33 cellular contexts compared by ENCODE assay signal in the genomic region with DNA sequence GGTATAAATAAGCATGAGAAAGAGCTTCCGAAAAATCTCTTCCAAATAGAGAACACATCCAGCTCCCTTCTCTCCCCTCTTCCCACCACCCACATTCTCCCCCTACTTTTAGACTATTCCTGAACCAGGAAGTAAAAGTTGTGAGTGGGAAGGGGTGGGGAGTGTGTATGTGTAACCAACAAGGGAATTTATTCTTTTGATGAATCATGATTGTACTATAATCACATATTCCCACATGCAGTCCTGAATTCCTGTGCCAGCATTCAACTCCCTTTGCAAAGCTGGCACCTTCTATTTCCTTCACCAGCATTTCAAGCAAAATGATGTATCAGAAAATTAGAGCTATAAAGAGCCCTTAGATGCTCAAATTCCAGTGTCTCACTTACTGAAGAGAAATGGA.
DNase-seq lines count a peak whose midpoint lies in the region; ATAC-seq and TF ChIP-seq lines count a peak whose summit lies in the region.
"Had no signal": no experiment of that assay in that cellular context is flagged by ENCODE, and none has a peak within 500 bp of the region (broad histone marks: within the 10 kb centered on the region; RNA-seq: fewer than 3 reads in every experiment).

No MANE protein-coding gene starts in this region.

- peaks cover 5% of the 10 kb centered on the region; the same call in 1 of the 2 replicates for H3K4me1 Mint-ChIP-seq in HFFc6 (ENCODE audit: low read depth)
- H3K4me1 Mint-ChIP-seq: CD14-positive monocyte; natural killer cell; stimulated activated effector memory CD8-positive, alpha-beta T cell treated with anti-CD3 and anti-CD28 coated beads, Interleukin-12 subunit alpha, Interleukin-12 subunit beta, amount 100 ng/mL, for 72 hours had no signal

- H3K27ac ChIP-seq in A673 (ENCODE audit: low read depth, low read length, poor library complexity, severe bottlenecking) = no peak overlapping the region
- no peak overlapping the region for H3K27ac ChIP-seq in adrenal gland
- no peak overlapping the region for H3K27ac ChIP-seq in ascending aorta
- H3K27ac ChIP-seq: 22Rv1, dorsolateral prefrontal cortex, esophagus squamous epithelium, heart right ventricle, SJCRH30, VCaP had no signal

- H3K36me3 ChIP-seq in A673 (ENCODE audit: insufficient read depth, low read length, poor library complexity, severe bottlenecking) (no peaks in the 10 kb centered on the region), adrenal gland (replicated peaks in 1 of 2) (no peaks in the 10 kb centered on the region), ascending aorta (no peaks in the 10 kb centered on the region)
- H3K36me3 ChIP-seq: esophagus squamous epithelium, heart right ventricle, SJCRH30 had no signal

- H3K4me1 ChIP-seq in A673 (ENCODE audit: insufficient read depth, low read length, poor library complexity, severe bottlenecking) (peaks cover 8% of the 10 kb centered on the region), adrenal gland (replicated peaks in 1 of 2) (no peaks in the 10 kb centered on the region), ascending aorta (no peaks in the 10 kb centered on the region)
- H3K4me1 ChIP-seq: esophagus squamous epithelium, heart right ventricle, SJCRH30 had no signal

- intact Hi-C loops in A673 (cut with micrococcal nuclease; ENCODE audit: unreplicated experiment) (no loop called here), adrenal gland (cut with DNase I) (no loop called here), ascending aorta (cut with DNase I) (no loop called here)

- no peak overlapping the region for H3K4me3 Mint-ChIP-seq in HFFc6
- H3K4me3 Mint-ChIP-seq: CD14-positive monocyte; natural killer cell; stimulated activated effector memory CD8-positive, alpha-beta T cell treated with anti-CD3 and anti-CD28 coated beads, Interleukin-12 subunit alpha, Interleukin-12 subunit beta, amount 100 ng/mL, for 72 hours had no signal

- DNase-seq in A673 (ENCODE audit: low spot score) = peak; percentile 49
- no peak for DNase-seq in HFFc6
- peak; percentile 16 for DNase-seq in astrocyte of the hippocampus (ENCODE audit: low read depth, low spot score)
- peak; percentile 38 for DNase-seq in kidney tubule cell (ENCODE audit: low spot score)
- no peak for DNase-seq in adrenal gland
- DNase-seq in DMS79 treated with DMSO at 0.1 percent for 48 hours (lab: John Stamatoyannopoulos, UW) = no peak
- DNase-seq in ascending aorta (ENCODE audit: low spot score in 2 of 2) = no peak
- DNase-seq: activated CD4-positive, alpha-beta T cell treated with anti-CD3 and anti-CD28 coated beads for 48 hours; activated CD8-positive, alpha-beta memory T cell treated with anti-CD3 and anti-CD28 coated beads for 24 hours; aorta; DMS79; esophagus squamous epithelium; foreskin melanocyte; heart right ventricle; left cardiac atrium; MM.1S; natural killer cell; NCI-H1105 treated with DMSO at 0.1 percent for 48 hours; NCI-H2029; NCI-H510A treated with DMSO at 0.1 percent for 48 hours; RPMI8226; SJCRH30; T1000; trophoblast cell had no signal

- TF ChIP-seq CTCF in A673 (conservative IDR thresholded peaks at IDR 0.05; ENCODE audit: low read depth, low read length) (no peak), HFFc6 (IDR thresholded peaks at IDR 0.05) (no peak), adrenal gland (IDR thresholded peaks at IDR 0.05) (no peak), ascending aorta (IDR thresholded peaks at IDR 0.05) (no peak)

- no peaks in the 10 kb centered on the region for H3K27me3 Mint-ChIP-seq in HFFc6 (ENCODE audit: insufficient read depth)

- CTCF ChIA-PET in A673 (lab: Charles Lee) = no interaction called here

- ATAC-seq in GM19397 (IDR thresholded peaks at IDR 0.05; ENCODE audit: unreplicated experiment) = no peak
- ATAC-seq: activated naive CD4-positive, alpha-beta T cell treated with anti-CD3 and anti-CD28 coated beads, Interleukin-2, amount 50 U/mL, for 72 hours; heart right ventricle; K562; left cardiac atrium; natural killer cell; stimulated activated effector memory CD8-positive, alpha-beta T cell treated with anti-CD3 and anti-CD28 coated beads, Interleukin-12 subunit alpha, Interleukin-12 subunit beta, amount 100 ng/mL, for 72 hours had no signal

- no peaks in the 10 kb centered on the region for H3K36me3 Mint-ChIP-seq in HFFc6 (ENCODE audit: low read depth)
- H3K36me3 Mint-ChIP-seq: activated naive CD4-positive, alpha-beta T cell treated with anti-CD3 and anti-CD28 coated beads, Interleukin-2, amount 50 U/mL, for 72 hours; CD14-positive monocyte; stimulated activated effector memory CD8-positive, alpha-beta T cell treated with anti-CD3 and anti-CD28 coated beads, Interleukin-12 subunit alpha, Interleukin-12 subunit beta, amount 100 ng/mL, for 72 hours had no signal

- H3K4me3 ChIP-seq in A673 (ENCODE audit: low read depth, low read length, poor library complexity, severe bottlenecking) (no peak overlapping the region), adrenal gland (no peak overlapping the region), ascending aorta (no peak overlapping the region)
- H3K4me3 ChIP-seq: dorsolateral prefrontal cortex, esophagus squamous epithelium, heart right ventricle, K562, lung, SJCRH30 had no signal

- H3K9me3 ChIP-seq in A673 (ENCODE audit: low read depth, low read length, poor library complexity, severe bottlenecking) (no peaks in the 10 kb centered on the region), adrenal gland (replicated peaks in 1 of 3) (no peaks in the 10 kb centered on the region), ascending aorta (no peaks in the 10 kb centered on the region)
- H3K9me3 ChIP-seq: esophagus squamous epithelium, SJCRH30 had no signal

- POLR2A ChIA-PET in A673 (lab: Charles Lee; ENCODE audit: low non-redundant PET) = no interaction called here

- 0 out of 2 replicates have a peak, but pooled peaks cover 5% of the 10 kb centered on the region for H3K9me3 Mint-ChIP-seq in HFFc6

- BruUV-seq in A673 (replicated peaks; lab: Mats Ljungman, UMichigan) = no TSS peak

- H3K27me3 ChIP-seq in A673 (replicated peaks; ENCODE audit: insufficient read depth, low read depth, low read length, poor library complexity) (no peaks in the 10 kb centered on the region), adrenal gland (no peaks in the 10 kb centered on the region), ascending aorta (no peaks in the 10 kb centered on the region)
- H3K27me3 ChIP-seq: dorsolateral prefrontal cortex, esophagus squamous epithelium, heart right ventricle had no signal

- TF ChIP-seq POLR2A in adrenal gland (IDR thresholded peaks at IDR 0.05) = no peak

- peak overlapping the region; percentile 42; the same call in 1 of the 2 replicates for H3K27ac Mint-ChIP-seq in HFFc6
- H3K27ac Mint-ChIP-seq: activated naive CD4-positive, alpha-beta T cell treated with anti-CD3 and anti-CD28 coated beads, Interleukin-2, amount 50 U/mL, for 72 hours; CD14-positive monocyte; natural killer cell; stimulated activated effector memory CD8-positive, alpha-beta T cell treated with anti-CD3 and anti-CD28 coated beads, Interleukin-12 subunit alpha, Interleukin-12 subunit beta, amount 100 ng/mL, for 72 hours had no signal

- WGBS in adrenal gland, 4 donors = 74 to 89% (median 84%) methylated on average over 1 of the region's 1 CpG

Comparison
In these comparisons a context has a peak if more than half of its experiments do, and no peak if none do; other contexts are left out.
1. DNase-seq: peak in A673 (single experiment), astrocyte of the hippocampus (single experiment) and kidney tubule cell (single experiment); none in HFFc6 (single experiment), adrenal gland (0 of 7), DMS79 treated with DMSO at 0.1 percent for 48 hours (single experiment) and ascending aorta (0 of 2).